7 cellular contexts compared by ENCODE assay signal in genomic region chr19:40433391-40434216, GRCh38. TPM values are rescaled to one million over a fixed set of nuclear protein-coding genes. Genes with fewer than 3 reads are reported as not detected.
DNase-seq lines count a peak whose midpoint lies in the region; ATAC-seq, FAIRE-seq and TF ChIP-seq lines count a peak whose summit lies in the region.

No MANE protein-coding gene starts in this region.

- H3K27ac ChIP-seq in epithelial cell of prostate = peak overlapping the region; percentile 90

- peak; percentile 75 for FAIRE-seq in GM12891 (lab: Jason Lieb, UNC)

- ATAC-seq in HG03521 (IDR thresholded peaks at IDR 0.05; ENCODE audit: unreplicated experiment) = peak; percentile 60

- DNase-seq in GM12891 (ENCODE audit: insufficient read length, low spot score) (peak; percentile 80), NOMO-1 treated with DMSO at 0.1 percent for 48 hours (lab: John Stamatoyannopoulos, UW; ENCODE audit: unreplicated experiment) (peak; percentile 87), epithelial cell of prostate (ENCODE audit: low read depth, low spot score) (no peak), midbrain (lab: John Stamatoyannopoulos, UW) (peak; percentile 89)
- peak; percentile 57 for DNase-seq in activated T-cell treated with anti-CD3 and anti-CD28 coated beads, Interleukin-2, amount 50 U/mL, for 1 hour
- DNase-seq in stimulated activated naive CD4-positive, alpha-beta T cell treated with Interleukin-2 at 50 U/mL for 16 hours (lab: John Stamatoyannopoulos, UW) = peak; percentile 38

- TF ChIP-seq POLR2A in GM12891 (IDR thresholded peaks at IDR 0.05; ENCODE audit: low read depth, low read length) = 0 out of 2 replicates have a peak, but pooled peaks have one; percentile 43

TF ChIP-seq in GM12891, 5 proteins besides CTCF, POLR2A, EP300 and RAD21:
- TF ChIP-seq TAF1 (IDR thresholded peaks at IDR 0.05; ENCODE audit: low read depth, low read length) (peak; percentile 46; the same call in 1 of the 2 replicates), POU2F2 (IDR thresholded peaks at IDR 0.05; ENCODE audit: low read depth, low read length) (no peak), SPI1 (IDR thresholded peaks at IDR 0.05; ENCODE audit: low read depth, low read length) (peak; percentile 80), PAX5 (IDR thresholded peaks at IDR 0.05; ENCODE audit: insufficient read depth, low read length, severe bottlenecking) (no peak), POLR2AphosphoS5 (IDR thresholded peaks at IDR 0.05; ENCODE audit: low read depth, low read length) (no peak; the same call in 1 of the 2 replicates)

RNA-seq across cellular contexts. Expression of gene SERTAD1, which starts 7.8 kb away (rescaled TPM):
- polyA plus RNA-seq in GM12891 (2012; ENCODE audit: low read depth, missing spikeins) = 11.7 TPM

RNA-seq across cellular contexts. Expression of gene SERTAD3, which starts 10.5 kb away (rescaled TPM):
- 8.8 TPM for polyA plus RNA-seq in GM12891 (2012; ENCODE audit: low read depth, missing spikeins)

RNA-seq across cellular contexts. Expression of gene PRX, which starts 20.4 kb away (rescaled TPM):
- 0.87 TPM for polyA plus RNA-seq in GM12891 (2012; ENCODE audit: low read depth, missing spikeins)

RNA-seq across cellular contexts. Expression of gene BLVRB, which starts 31.9 kb away (rescaled TPM):
- 20.9 TPM for polyA plus RNA-seq in GM12891 (2012; ENCODE audit: low read depth, missing spikeins)

RNA-seq across cellular contexts. Expression of gene SPTBN4, which starts 33.2 kb away (rescaled TPM):
- 0.96 TPM for polyA plus RNA-seq in GM12891 (2012; ENCODE audit: low read depth, missing spikeins)
